Comparison of ENCODE assay signal across 1 cellular context in genomic region chr2:190334479-190335224, GRCh38.
A peak's percentile ranks its signal among the peaks of the same experiment; 100 is the strongest.
TF ChIP-seq lines count a peak whose summit lies in the region.

No MANE protein-coding gene starts in this region.

TF ChIP-seq in HepG2, 621 proteins besides CTCF, POLR2A, EP300 and RAD21 (continued from another document and continues in another):
- TF ChIP-seq, protein P1, sequence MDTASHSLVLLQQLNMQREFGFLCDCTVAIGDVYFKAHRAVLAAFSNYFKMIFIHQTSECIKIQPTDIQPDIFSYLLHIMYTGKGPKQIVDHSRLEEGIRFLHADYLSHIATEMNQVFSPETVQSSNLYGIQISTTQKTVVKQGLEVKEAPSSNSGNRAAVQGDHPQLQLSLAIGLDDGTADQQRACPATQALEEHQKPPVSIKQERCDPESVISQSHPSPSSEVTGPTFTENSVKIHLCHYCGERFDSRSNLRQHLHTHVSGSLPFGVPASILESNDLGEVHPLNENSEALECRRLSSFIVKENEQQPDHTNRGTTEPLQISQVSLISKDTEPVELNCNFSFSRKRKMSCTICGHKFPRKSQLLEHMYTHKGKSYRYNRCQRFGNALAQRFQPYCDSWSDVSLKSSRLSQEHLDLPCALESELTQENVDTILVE (CRISPR knock-in tag; IDR thresholded peaks at IDR 0.05): peak; percentile 58; the same call in 1 of the 2 replicates
- TF ChIP-seq ERF (CRISPR knock-in tag; IDR thresholded peaks at IDR 0.05): peak; percentile 85
- TF ChIP-seq MAFF (IDR thresholded peaks at IDR 0.05; ENCODE audit: low read depth, low read length): peak; percentile 21; the same call in 1 of the 2 replicates
- TF ChIP-seq, protein P2, sequence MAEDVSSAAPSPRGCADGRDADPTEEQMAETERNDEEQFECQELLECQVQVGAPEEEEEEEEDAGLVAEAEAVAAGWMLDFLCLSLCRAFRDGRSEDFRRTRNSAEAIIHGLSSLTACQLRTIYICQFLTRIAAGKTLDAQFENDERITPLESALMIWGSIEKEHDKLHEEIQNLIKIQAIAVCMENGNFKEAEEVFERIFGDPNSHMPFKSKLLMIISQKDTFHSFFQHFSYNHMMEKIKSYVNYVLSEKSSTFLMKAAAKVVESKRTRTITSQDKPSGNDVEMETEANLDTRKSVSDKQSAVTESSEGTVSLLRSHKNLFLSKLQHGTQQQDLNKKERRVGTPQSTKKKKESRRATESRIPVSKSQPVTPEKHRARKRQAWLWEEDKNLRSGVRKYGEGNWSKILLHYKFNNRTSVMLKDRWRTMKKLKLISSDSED (CRISPR knock-in tag; IDR thresholded peaks at IDR 0.05): no peak
- TF ChIP-seq SNAI1 (CRISPR knock-in tag; IDR thresholded peaks at IDR 0.05; ENCODE audit: borderline replicate concordance): no peak
- TF ChIP-seq HES4 (CRISPR knock-in tag; IDR thresholded peaks at IDR 0.05; ENCODE audit: borderline replicate concordance): no peak
- no peak for TF ChIP-seq NFE2 (CRISPR knock-in tag; IDR thresholded peaks at IDR 0.05)
- TF ChIP-seq SNRNP70 (IDR thresholded peaks at IDR 0.05; ENCODE audit: low read depth, low read length): no peak
- TF ChIP-seq, protein P3, sequence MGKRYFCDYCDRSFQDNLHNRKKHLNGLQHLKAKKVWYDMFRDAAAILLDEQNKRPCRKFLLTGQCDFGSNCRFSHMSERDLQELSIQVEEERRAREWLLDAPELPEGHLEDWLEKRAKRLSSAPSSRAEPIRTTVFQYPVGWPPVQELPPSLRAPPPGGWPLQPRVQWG (CRISPR knock-in tag; IDR thresholded peaks at IDR 0.05; ENCODE audit: borderline replicate concordance, low read depth): no peak
- peak; percentile 83; the same call in 1 of the 2 replicates for TF ChIP-seq ZNF792 (CRISPR knock-in tag; IDR thresholded peaks at IDR 0.05)
- TF ChIP-seq THYN1 (CRISPR knock-in tag; IDR thresholded peaks at IDR 0.05; ENCODE audit: borderline replicate concordance, low read depth): no peak
- TF ChIP-seq ZFP90 (CRISPR knock-in tag; IDR thresholded peaks at IDR 0.05; ENCODE audit: borderline replicate concordance): no peak
- TF ChIP-seq, protein P4, sequence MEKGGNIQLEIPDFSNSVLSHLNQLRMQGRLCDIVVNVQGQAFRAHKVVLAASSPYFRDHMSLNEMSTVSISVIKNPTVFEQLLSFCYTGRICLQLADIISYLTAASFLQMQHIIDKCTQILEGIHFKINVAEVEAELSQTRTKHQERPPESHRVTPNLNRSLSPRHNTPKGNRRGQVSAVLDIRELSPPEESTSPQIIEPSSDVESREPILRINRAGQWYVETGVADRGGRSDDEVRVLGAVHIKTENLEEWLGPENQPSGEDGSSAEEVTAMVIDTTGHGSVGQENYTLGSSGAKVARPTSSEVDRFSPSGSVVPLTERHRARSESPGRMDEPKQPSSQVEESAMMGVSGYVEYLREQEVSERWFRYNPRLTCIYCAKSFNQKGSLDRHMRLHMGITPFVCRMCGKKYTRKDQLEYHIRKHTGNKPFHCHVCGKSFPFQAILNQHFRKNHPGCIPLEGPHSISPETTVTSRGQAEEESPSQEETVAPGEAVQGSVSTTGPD (CRISPR knock-in tag; IDR thresholded peaks at IDR 0.05): no peak
- TF ChIP-seq GZF1 (CRISPR knock-in tag; IDR thresholded peaks at IDR 0.05): no peak
- TF ChIP-seq PHF20 (CRISPR knock-in tag; IDR thresholded peaks at IDR 0.05): no peak
- TF ChIP-seq RBM39 (IDR thresholded peaks at IDR 0.05; ENCODE audit: low read depth, low read length, poor library complexity, severe bottlenecking): no peak
- no peak for TF ChIP-seq KMT2B (CRISPR knock-in tag; IDR thresholded peaks at IDR 0.05)
- 0 out of 2 replicates have a peak, but pooled peaks have one; percentile 63 for TF ChIP-seq ZMYM2 (CRISPR knock-in tag; IDR thresholded peaks at IDR 0.05)
- TF ChIP-seq, protein P5, sequence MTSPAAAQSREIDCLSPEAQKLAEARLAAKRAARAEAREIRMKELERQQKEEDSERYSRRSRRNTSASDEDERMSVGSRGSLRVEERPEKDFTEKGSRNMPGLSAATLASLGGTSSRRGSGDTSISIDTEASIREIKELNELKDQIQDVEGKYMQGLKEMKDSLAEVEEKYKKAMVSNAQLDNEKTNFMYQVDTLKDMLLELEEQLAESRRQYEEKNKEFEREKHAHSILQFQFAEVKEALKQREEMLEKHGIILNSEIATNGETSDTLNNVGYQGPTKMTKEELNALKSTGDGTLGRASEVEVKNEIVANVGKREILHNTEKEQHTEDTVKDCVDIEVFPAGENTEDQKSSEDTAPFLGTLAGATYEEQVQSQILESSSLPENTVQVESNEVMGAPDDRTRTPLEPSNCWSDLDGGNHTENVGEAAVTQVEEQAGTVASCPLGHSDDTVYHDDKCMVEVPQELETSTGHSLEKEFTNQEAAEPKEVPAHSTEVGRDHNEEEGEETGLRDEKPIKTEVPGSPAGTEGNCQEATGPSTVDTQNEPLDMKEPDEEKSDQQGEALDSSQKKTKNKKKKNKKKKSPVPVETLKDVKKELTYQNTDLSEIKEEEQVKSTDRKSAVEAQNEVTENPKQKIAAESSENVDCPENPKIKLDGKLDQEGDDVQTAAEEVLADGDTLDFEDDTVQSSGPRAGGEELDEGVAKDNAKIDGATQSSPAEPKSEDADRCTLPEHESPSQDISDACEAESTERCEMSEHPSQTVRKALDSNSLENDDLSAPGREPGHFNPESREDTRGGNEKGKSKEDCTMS (CRISPR knock-in tag; conservative IDR thresholded peaks at IDR 0.05): no peak
- TF ChIP-seq DBP (CRISPR knock-in tag; IDR thresholded peaks at IDR 0.05; ENCODE audit: not compliant biosample characterization): no peak
- no peak for TF ChIP-seq ZNF260 (CRISPR knock-in tag; IDR thresholded peaks at IDR 0.05; ENCODE audit: borderline replicate concordance, low read depth)
- TF ChIP-seq, protein P6, sequence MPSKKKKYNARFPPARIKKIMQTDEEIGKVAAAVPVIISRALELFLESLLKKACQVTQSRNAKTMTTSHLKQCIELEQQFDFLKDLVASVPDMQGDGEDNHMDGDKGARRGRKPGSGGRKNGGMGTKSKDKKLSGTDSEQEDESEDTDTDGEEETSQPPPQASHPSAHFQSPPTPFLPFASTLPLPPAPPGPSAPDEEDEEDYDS (CRISPR knock-in tag; IDR thresholded peaks at IDR 0.05): peak; percentile 85
- TF ChIP-seq, protein P7, sequence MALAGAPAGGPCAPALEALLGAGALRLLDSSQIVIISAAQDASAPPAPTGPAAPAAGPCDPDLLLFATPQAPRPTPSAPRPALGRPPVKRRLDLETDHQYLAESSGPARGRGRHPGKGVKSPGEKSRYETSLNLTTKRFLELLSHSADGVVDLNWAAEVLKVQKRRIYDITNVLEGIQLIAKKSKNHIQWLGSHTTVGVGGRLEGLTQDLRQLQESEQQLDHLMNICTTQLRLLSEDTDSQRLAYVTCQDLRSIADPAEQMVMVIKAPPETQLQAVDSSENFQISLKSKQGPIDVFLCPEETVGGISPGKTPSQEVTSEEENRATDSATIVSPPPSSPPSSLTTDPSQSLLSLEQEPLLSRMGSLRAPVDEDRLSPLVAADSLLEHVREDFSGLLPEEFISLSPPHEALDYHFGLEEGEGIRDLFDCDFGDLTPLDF (CRISPR knock-in tag; IDR thresholded peaks at IDR 0.05): no peak
- no peak for TF ChIP-seq ZNF75D (CRISPR knock-in tag; IDR thresholded peaks at IDR 0.05; ENCODE audit: borderline replicate concordance)
- TF ChIP-seq RFX5 (IDR thresholded peaks at IDR 0.05; ENCODE audit: low read depth, low read length): no peak
- peak; percentile 80 for TF ChIP-seq CEBPG (CRISPR knock-in tag; IDR thresholded peaks at IDR 0.05)
- TF ChIP-seq RXRA (CRISPR knock-in tag; IDR thresholded peaks at IDR 0.05): no peak; the same call in 1 of the 2 replicates
- TF ChIP-seq ZBTB8A (CRISPR knock-in tag; IDR thresholded peaks at IDR 0.05; ENCODE audit: borderline replicate concordance, low read depth): no peak
- no peak for TF ChIP-seq ZNF253 (CRISPR knock-in tag; IDR thresholded peaks at IDR 0.05; ENCODE audit: borderline replicate concordance)
- TF ChIP-seq, protein P8, sequence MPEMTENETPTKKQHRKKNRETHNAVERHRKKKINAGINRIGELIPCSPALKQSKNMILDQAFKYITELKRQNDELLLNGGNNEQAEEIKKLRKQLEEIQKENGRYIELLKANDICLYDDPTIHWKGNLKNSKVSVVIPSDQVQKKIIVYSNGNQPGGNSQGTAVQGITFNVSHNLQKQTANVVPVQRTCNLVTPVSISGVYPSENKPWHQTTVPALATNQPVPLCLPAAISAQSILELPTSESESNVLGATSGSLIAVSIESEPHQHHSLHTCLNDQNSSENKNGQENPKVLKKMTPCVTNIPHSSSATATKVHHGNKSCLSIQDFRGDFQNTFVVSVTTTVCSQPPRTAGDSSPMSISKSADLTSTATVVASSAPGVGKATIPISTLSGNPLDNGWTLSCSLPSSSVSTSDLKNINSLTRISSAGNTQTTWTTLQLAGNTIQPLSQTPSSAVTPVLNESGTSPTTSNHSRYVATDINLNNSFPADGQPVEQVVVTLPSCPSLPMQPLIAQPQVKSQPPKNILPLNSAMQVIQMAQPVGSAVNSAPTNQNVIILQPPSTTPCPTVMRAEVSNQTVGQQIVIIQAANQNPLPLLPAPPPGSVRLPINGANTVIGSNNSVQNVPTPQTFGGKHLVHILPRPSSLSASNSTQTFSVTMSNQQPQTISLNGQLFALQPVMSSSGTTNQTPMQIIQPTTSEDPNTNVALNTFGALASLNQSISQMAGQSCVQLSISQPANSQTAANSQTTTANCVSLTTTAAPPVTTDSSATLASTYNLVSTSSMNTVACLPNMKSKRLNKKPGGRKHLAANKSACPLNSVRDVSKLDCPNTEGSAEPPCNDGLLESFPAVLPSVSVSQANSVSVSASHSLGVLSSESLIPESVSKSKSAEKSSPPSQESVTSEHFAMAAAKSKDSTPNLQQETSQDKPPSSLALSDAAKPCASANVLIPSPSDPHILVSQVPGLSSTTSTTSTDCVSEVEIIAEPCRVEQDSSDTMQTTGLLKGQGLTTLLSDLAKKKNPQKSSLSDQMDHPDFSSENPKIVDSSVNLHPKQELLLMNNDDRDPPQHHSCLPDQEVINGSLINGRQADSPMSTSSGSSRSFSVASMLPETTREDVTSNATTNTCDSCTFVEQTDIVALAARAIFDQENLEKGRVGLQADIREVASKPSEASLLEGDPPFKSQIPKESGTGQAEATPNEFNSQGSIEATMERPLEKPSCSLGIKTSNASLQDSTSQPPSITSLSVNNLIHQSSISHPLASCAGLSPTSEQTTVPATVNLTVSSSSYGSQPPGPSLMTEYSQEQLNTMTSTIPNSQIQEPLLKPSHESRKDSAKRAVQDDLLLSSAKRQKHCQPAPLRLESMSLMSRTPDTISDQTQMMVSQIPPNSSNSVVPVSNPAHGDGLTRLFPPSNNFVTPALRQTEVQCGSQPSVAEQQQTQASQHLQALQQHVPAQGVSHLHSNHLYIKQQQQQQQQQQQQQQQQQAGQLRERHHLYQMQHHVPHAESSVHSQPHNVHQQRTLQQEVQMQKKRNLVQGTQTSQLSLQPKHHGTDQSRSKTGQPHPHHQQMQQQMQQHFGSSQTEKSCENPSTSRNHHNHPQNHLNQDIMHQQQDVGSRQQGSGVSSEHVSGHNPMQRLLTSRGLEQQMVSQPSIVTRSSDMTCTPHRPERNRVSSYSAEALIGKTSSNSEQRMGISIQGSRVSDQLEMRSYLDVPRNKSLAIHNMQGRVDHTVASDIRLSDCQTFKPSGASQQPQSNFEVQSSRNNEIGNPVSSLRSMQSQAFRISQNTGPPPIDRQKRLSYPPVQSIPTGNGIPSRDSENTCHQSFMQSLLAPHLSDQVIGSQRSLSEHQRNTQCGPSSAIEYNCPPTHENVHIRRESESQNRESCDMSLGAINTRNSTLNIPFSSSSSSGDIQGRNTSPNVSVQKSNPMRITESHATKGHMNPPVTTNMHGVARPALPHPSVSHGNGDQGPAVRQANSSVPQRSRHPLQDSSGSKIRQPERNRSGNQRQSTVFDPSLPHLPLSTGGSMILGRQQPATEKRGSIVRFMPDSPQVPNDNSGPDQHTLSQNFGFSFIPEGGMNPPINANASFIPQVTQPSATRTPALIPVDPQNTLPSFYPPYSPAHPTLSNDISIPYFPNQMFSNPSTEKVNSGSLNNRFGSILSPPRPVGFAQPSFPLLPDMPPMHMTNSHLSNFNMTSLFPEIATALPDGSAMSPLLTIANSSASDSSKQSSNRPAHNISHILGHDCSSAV (CRISPR knock-in tag; IDR thresholded peaks at IDR 0.05; ENCODE audit: borderline replicate concordance): no peak
- no peak for TF ChIP-seq ZNF550 (CRISPR knock-in tag; IDR thresholded peaks at IDR 0.05; ENCODE audit: borderline replicate concordance)
- no peak for TF ChIP-seq BHLHE40 (IDR thresholded peaks at IDR 0.05; ENCODE audit: low read length)
- no peak for TF ChIP-seq ZBTB39 (CRISPR knock-in tag; IDR thresholded peaks at IDR 0.05)
- no peak for TF ChIP-seq HNF1B (CRISPR knock-in tag; IDR thresholded peaks at IDR 0.05)
- peak; percentile 71; the same call in 1 of the 2 replicates for TF ChIP-seq PHF21A (CRISPR knock-in tag; IDR thresholded peaks at IDR 0.05)
- TF ChIP-seq FOXK2 (IDR thresholded peaks at IDR 0.05): peak; percentile 46; the same call in 1 of the 2 replicates
- TF ChIP-seq NFRKB (IDR thresholded peaks at IDR 0.05): no peak
- peak; percentile 9 for TF ChIP-seq HNRNPK (IDR thresholded peaks at IDR 0.05; ENCODE audit: low read depth, low read length, poor library complexity, severe bottlenecking)
- peak; percentile 95 for TF ChIP-seq NCOA2 (CRISPR knock-in tag; IDR thresholded peaks at IDR 0.05)
